In genomic region chr1:75841421-75841820, GRCh38 we compare ENCODE assay signal across 16 cellular contexts. TPM values are rescaled to one million over a fixed set of nuclear protein-coding genes. Genes with fewer than 3 reads are reported as not detected.
A peak's percentile ranks its signal among the peaks of the same experiment; 100 is the strongest.
DNase-seq lines count a peak whose midpoint lies in the region; ATAC-seq and TF ChIP-seq lines count a peak whose summit lies in the region.
"Had no signal": no experiment of that assay in that cellular context is flagged by ENCODE, and none has a peak within 500 bp of the region (broad histone marks: within the 10 kb centered on the region; RNA-seq: fewer than 3 reads in every experiment).

No MANE protein-coding gene starts in this region.

- peaks cover 0 to 5% of the 10 kb centered on the region in 2 experiments; a peak in 1 of 4 replicates for H3K4me1 ChIP-seq in SK-N-SH (ENCODE audit: control insufficient read depth in 1 of 2, insufficient read depth in 2 of 2, low read depth in 1 of 2, low read length in 1 of 2)

- no peak for TF ChIP-seq RAD21 in SK-N-SH (IDR thresholded peaks at IDR 0.05; ENCODE audit: low read length)

- no peak overlapping the region for H3K4me2 ChIP-seq in SK-N-SH

- no peak for ATAC-seq in SK-N-SH treated with all-trans-retinoic acid at 6 μM for 48 hours
- ATAC-seq in HG02642 (IDR thresholded peaks at IDR 0.05; ENCODE audit: poor library complexity, unreplicated experiment), result no peak

- TF ChIP-seq CTCF in SK-N-SH (IDR thresholded peaks at IDR 0.05), result no peak

- in situ Hi-C loops in SK-MEL-5 (cut with HindIII; ENCODE audit: low pct_unique_long_range_greater_than_20kb, low sequenced_read_pairs), result no loop called here

- no peaks in the 10 kb centered on the region for H3K36me3 ChIP-seq in SK-N-SH (replicated peaks in 1 of 2; ENCODE audit: control insufficient read depth in 1 of 2, insufficient read depth in 2 of 2, low read length in 1 of 2)

- CTCF ChIA-PET in SK-N-SH (lab: Yijun Ruan, JAX), result no interaction called here

- H3K27ac ChIP-seq in SK-N-SH (ENCODE audit: low read depth in 2 of 2, low read length in 1 of 2), result no peak overlapping the region
- H3K27ac ChIP-seq: 22Rv1, GM23248 had no signal

- H3K9me3 ChIP-seq in SK-N-SH, result no peaks in the 10 kb centered on the region; the same call in 1 of the 2 replicates
- H3K9me3 ChIP-seq: Caco-2 had no signal

- POLR2A ChIA-PET in SK-N-SH (lab: Yijun Ruan, JAX), result no interaction called here

- TF ChIP-seq EP300 in SK-N-SH (IDR thresholded peaks at IDR 0.05; ENCODE audit: borderline replicate concordance in 1 of 2, low read depth in 1 of 2, low read length in 1 of 2), result no peak

- no peak overlapping the region for H3K9ac ChIP-seq in SK-N-SH
- H3K9ac ChIP-seq: GM23248 had no signal

- no peaks in the 10 kb centered on the region for H3K27me3 ChIP-seq in SK-N-SH (ENCODE audit: insufficient read depth)

- H4K20me1 ChIP-seq in SK-N-SH (ENCODE audit: insufficient read depth), result no peaks in the 10 kb centered on the region

- H2AFZ ChIP-seq in SK-N-SH (ENCODE audit: low read depth), result peak overlapping the region; percentile 30; the same call in 1 of the 2 replicates
- H2AFZ ChIP-seq: GM23248 had no signal

- no peaks in the 10 kb centered on the region for H3K9me2 ChIP-seq in SK-N-SH

- H3F3A ChIP-seq in SK-N-SH (replicated peaks; ENCODE audit: insufficient read depth), result no peaks in the 10 kb centered on the region

- no peak for DNase-seq in SK-N-SH
- peak; percentile 89 for DNase-seq in SK-MEL-5 (ENCODE audit: low read depth, low spot score)
- DNase-seq in foreskin melanocyte, result peak; percentile 96
- no peak for DNase-seq in medulla oblongata (ENCODE audit: extremely low spot score)
- DNase-seq: ACHN; C1 segment of cervical spinal cord; CD4-positive, alpha-beta memory T cell; DMS153; DND-41; GM23248; H7; HCEC 1CT had no signal

- no peaks in the 10 kb centered on the region for H3K79me2 ChIP-seq in SK-N-SH (ENCODE audit: insufficient read depth)

- no peak overlapping the region for H3K4me3 ChIP-seq in SK-N-SH (ENCODE audit: low read depth in 2 of 2, low read length in 1 of 2)
- H3K4me3 ChIP-seq: GM23248 had no signal

TF ChIP-seq in SK-N-SH, 30 proteins besides CTCF, POLR2A, EP300 and RAD21 (continues in another document):
- TF ChIP-seq TAF1 (IDR thresholded peaks at IDR 0.05; ENCODE audit: borderline replicate concordance, low read depth, low read length), result no peak
- TF ChIP-seq, protein P1, sequence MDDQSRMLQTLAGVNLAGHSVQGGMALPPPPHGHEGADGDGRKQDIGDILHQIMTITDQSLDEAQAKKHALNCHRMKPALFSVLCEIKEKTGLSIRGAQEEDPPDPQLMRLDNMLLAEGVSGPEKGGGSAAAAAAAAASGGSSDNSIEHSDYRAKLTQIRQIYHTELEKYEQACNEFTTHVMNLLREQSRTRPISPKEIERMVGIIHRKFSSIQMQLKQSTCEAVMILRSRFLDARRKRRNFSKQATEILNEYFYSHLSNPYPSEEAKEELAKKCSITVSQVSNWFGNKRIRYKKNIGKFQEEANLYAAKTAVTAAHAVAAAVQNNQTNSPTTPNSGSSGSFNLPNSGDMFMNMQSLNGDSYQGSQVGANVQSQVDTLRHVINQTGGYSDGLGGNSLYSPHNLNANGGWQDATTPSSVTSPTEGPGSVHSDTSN (IDR thresholded peaks at IDR 0.05), result no peak
- no peak for TF ChIP-seq IRF3 (IDR thresholded peaks at IDR 0.05; ENCODE audit: low read depth, low read length)
- TF ChIP-seq CHD2 (IDR thresholded peaks at IDR 0.05; ENCODE audit: low read length, partially characterized antibody), result no peak
- TF ChIP-seq YY1 (IDR thresholded peaks at IDR 0.05; ENCODE audit: low read depth), result no peak
- TF ChIP-seq, protein P2, sequence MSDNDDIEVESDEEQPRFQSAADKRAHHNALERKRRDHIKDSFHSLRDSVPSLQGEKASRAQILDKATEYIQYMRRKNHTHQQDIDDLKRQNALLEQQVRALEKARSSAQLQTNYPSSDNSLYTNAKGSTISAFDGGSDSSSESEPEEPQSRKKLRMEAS (IDR thresholded peaks at IDR 0.05; ENCODE audit: low read depth), result no peak
- TF ChIP-seq JUND (IDR thresholded peaks at IDR 0.05), result no peak
- no peak for TF ChIP-seq MXI1 (IDR thresholded peaks at IDR 0.05; ENCODE audit: low read depth, low read length)

TF ChIP-seq in SK-N-SH treated with all-trans-retinoic acid at 6 μM for 48 hours, 23 proteins besides CTCF, POLR2A, EP300 and RAD21 (continues in another document):
- no peak for TF ChIP-seq OSR1 (CRISPR knock-in tag; IDR thresholded peaks at IDR 0.05)
- TF ChIP-seq BACH2 (CRISPR knock-in tag; IDR thresholded peaks at IDR 0.05; ENCODE audit: borderline replicate concordance), result no peak
- TF ChIP-seq TCF4 (CRISPR knock-in tag; IDR thresholded peaks at IDR 0.05; ENCODE audit: borderline replicate concordance), result no peak
- TF ChIP-seq ZC3H10 (CRISPR knock-in tag; IDR thresholded peaks at IDR 0.05), result no peak
- no peak for TF ChIP-seq PPARA (CRISPR knock-in tag; IDR thresholded peaks at IDR 0.05; ENCODE audit: borderline replicate concordance)
- TF ChIP-seq ARNTL (CRISPR knock-in tag; IDR thresholded peaks at IDR 0.05; ENCODE audit: borderline replicate concordance, low read depth), result no peak
- TF ChIP-seq ISL1 (CRISPR knock-in tag; IDR thresholded peaks at IDR 0.05), result no peak
- TF ChIP-seq, protein P3, sequence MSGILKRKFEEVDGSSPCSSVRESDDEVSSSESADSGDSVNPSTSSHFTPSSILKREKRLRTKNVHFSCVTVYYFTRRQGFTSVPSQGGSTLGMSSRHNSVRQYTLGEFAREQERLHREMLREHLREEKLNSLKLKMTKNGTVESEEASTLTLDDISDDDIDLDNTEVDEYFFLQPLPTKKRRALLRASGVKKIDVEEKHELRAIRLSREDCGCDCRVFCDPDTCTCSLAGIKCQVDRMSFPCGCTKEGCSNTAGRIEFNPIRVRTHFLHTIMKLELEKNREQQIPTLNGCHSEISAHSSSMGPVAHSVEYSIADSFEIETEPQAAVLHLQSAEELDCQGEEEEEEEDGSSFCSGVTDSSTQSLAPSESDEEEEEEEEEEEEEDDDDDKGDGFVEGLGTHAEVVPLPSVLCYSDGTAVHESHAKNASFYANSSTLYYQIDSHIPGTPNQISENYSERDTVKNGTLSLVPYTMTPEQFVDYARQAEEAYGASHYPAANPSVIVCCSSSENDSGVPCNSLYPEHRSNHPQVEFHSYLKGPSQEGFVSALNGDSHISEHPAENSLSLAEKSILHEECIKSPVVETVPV (CRISPR knock-in tag; IDR thresholded peaks at IDR 0.05), result no peak
- no peak for TF ChIP-seq GLIS3 (CRISPR knock-in tag; IDR thresholded peaks at IDR 0.05)
- TF ChIP-seq, protein P4, sequence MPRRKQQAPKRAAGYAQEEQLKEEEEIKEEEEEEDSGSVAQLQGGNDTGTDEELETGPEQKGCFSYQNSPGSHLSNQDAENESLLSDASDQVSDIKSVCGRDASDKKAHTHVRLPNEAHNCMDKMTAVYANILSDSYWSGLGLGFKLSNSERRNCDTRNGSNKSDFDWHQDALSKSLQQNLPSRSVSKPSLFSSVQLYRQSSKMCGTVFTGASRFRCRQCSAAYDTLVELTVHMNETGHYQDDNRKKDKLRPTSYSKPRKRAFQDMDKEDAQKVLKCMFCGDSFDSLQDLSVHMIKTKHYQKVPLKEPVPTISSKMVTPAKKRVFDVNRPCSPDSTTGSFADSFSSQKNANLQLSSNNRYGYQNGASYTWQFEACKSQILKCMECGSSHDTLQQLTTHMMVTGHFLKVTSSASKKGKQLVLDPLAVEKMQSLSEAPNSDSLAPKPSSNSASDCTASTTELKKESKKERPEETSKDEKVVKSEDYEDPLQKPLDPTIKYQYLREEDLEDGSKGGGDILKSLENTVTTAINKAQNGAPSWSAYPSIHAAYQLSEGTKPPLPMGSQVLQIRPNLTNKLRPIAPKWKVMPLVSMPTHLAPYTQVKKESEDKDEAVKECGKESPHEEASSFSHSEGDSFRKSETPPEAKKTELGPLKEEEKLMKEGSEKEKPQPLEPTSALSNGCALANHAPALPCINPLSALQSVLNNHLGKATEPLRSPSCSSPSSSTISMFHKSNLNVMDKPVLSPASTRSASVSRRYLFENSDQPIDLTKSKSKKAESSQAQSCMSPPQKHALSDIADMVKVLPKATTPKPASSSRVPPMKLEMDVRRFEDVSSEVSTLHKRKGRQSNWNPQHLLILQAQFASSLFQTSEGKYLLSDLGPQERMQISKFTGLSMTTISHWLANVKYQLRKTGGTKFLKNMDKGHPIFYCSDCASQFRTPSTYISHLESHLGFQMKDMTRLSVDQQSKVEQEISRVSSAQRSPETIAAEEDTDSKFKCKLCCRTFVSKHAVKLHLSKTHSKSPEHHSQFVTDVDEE (CRISPR knock-in tag; IDR thresholded peaks at IDR 0.05), result no peak
- TF ChIP-seq, protein P5, sequence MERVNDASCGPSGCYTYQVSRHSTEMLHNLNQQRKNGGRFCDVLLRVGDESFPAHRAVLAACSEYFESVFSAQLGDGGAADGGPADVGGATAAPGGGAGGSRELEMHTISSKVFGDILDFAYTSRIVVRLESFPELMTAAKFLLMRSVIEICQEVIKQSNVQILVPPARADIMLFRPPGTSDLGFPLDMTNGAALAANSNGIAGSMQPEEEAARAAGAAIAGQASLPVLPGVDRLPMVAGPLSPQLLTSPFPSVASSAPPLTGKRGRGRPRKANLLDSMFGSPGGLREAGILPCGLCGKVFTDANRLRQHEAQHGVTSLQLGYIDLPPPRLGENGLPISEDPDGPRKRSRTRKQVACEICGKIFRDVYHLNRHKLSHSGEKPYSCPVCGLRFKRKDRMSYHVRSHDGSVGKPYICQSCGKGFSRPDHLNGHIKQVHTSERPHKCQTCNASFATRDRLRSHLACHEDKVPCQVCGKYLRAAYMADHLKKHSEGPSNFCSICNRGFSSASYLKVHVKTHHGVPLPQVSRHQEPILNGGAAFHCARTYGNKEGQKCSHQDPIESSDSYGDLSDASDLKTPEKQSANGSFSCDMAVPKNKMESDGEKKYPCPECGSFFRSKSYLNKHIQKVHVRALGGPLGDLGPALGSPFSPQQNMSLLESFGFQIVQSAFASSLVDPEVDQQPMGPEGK (CRISPR knock-in tag; IDR thresholded peaks at IDR 0.05; ENCODE audit: borderline replicate concordance), result no peak
- TF ChIP-seq RARB (CRISPR knock-in tag; IDR thresholded peaks at IDR 0.05), result no peak
- no peak for TF ChIP-seq ZNF8 (CRISPR knock-in tag; IDR thresholded peaks at IDR 0.05)

RNA-seq across cellular contexts. Expression of gene MSH4, which starts 44.7 kb away (rescaled TPM):
- not detected in 2 replicates for polyA plus RNA-seq in SK-N-SH (2012; rRNA removed)
- 0.01 TPM in 2 replicates for polyA plus RNA-seq in SK-N-SH (2012; cell fraction: cytosol; rRNA removed)
- 0.04 TPM in 2 replicates for polyA plus RNA-seq in SK-N-SH (2012; cell fraction: nucleus; rRNA removed)
- 0.08 and 0.16 TPM in 2 replicates for total RNA-seq in SK-MEL-5 (2014; rRNA removed; shearing (Covaris generic))
- polyA plus RNA-seq in SK-MEL-5 (2015; cell fraction: cytosol; rRNA removed), result not detected in 2 replicates
- 0.23 and 0.56 TPM in 2 replicates for polyA plus RNA-seq in SK-MEL-5 (2015; cell fraction: nucleus; rRNA removed)
- total RNA-seq: GM23248 had no signal
- polyA plus RNA-seq: CD4-positive, alpha-beta memory T cell had no signal

RNA-seq across cellular contexts. Expression of gene RABGGTB, which starts 55.4 kb away (rescaled TPM):
- 59.0 and 95.5 TPM in 2 replicates for polyA plus RNA-seq in SK-N-SH (2012; rRNA removed)
- 66.3 and 98.2 TPM in 2 replicates for polyA plus RNA-seq in SK-N-SH (2012; cell fraction: cytosol; rRNA removed)
- 99.7 and 242 TPM in 2 replicates for polyA plus RNA-seq in SK-N-SH (2012; cell fraction: nucleus; rRNA removed)
- total RNA-seq in SK-MEL-5 (2014; rRNA removed; shearing (Covaris generic)), result 173 and 192 TPM in 2 replicates
- polyA plus RNA-seq in SK-MEL-5 (2015; cell fraction: cytosol; rRNA removed), result 80.4 and 94.0 TPM in 2 replicates
- polyA plus RNA-seq in SK-MEL-5 (2015; cell fraction: nucleus; rRNA removed), result 722 and 965 TPM in 2 replicates

Comparison
In these comparisons a context has a peak if more than half of its experiments do, and no peak if none do; other contexts are left out.
1. DNase-seq: peak in SK-MEL-5 (single experiment) and foreskin melanocyte (single experiment); none in SK-N-SH (single experiment) and medulla oblongata (single experiment).